1 cellular context compared by ENCODE assay signal in genomic region chr20:34337982-34338756, GRCh38.
A peak's percentile ranks its signal among the peaks of the same experiment; 100 is the strongest.
TF ChIP-seq lines count a peak whose summit lies in the region.

No MANE protein-coding gene starts in this region.

TF ChIP-seq in HEK293, 187 proteins besides CTCF, POLR2A, EP300 and RAD21:
- TF ChIP-seq ZNF701 (tag by site-specific recombination; IDR thresholded peaks at IDR 0.05) (0 out of 2 replicates have a peak, but pooled peaks have one; percentile 1), ZNF274 (IDR thresholded peaks at IDR 0.05; ENCODE audit: low read length) (no peak), ZNF274 (tag by site-specific recombination; IDR thresholded peaks at IDR 0.05; ENCODE audit: borderline replicate concordance) (no peak), ZNF623 (tag by site-specific recombination; IDR thresholded peaks at IDR 0.05) (no peak), RBAK (tag by site-specific recombination; IDR thresholded peaks at IDR 0.05) (no peak), ZSCAN23 (tag by site-specific recombination; IDR thresholded peaks at IDR 0.05) (no peak)
